ENCODE assay signal across 28 cellular contexts in genomic region chr5:140265845-140266244, GRCh38. TPM values are rescaled to one million over a fixed set of nuclear protein-coding genes. Genes with fewer than 3 reads are reported as not detected.
DNase-seq lines count a peak whose midpoint lies in the region; ATAC-seq and TF ChIP-seq lines count a peak whose summit lies in the region.
"Had no signal": no experiment of that assay in that cellular context is flagged by ENCODE, and none has a peak within 500 bp of the region (broad histone marks: within the 10 kb centered on the region; RNA-seq: fewer than 3 reads in every experiment).

No MANE protein-coding gene starts in this region.

- no peak overlapping the region for H2AK5ac ChIP-seq in trophoblast cell (ENCODE audit: low read length)

- H3K4me3 Mint-ChIP-seq in activated naive CD4-positive, alpha-beta T cell treated with anti-CD3 and anti-CD28 coated beads, Interleukin-2, amount 10 ng/mL, durations not matched to agents 7 days and 5 days, result no peak overlapping the region
- no peak overlapping the region for H3K4me3 Mint-ChIP-seq in WTC11
- H3K4me3 Mint-ChIP-seq: CD4-positive, CD25-positive, alpha-beta regulatory T cell; dendritic cell treated with granulocyte-macrophage colony-stimulating factor and Interleukin-4, amounts not matched to agents 40 ng/mL and 50 ng/mL, for 4 days; naive B cell had no signal

- H2AFZ ChIP-seq in trophoblast cell (ENCODE audit: insufficient read depth, low read length, poor library complexity), result no peak overlapping the region
- H2AFZ ChIP-seq: PC-9 had no signal

- H3K27me3 Mint-ChIP-seq in activated naive CD4-positive, alpha-beta T cell treated with anti-CD3 and anti-CD28 coated beads, Interleukin-2, amount 10 ng/mL, durations not matched to agents 7 days and 5 days, result no peaks in the 10 kb centered on the region
- H3K27me3 Mint-ChIP-seq in WTC11 (ENCODE audit: low read depth), result no peaks in the 10 kb centered on the region
- H3K27me3 Mint-ChIP-seq: CD4-positive, CD25-positive, alpha-beta regulatory T cell; dendritic cell treated with granulocyte-macrophage colony-stimulating factor and Interleukin-4, amounts not matched to agents 40 ng/mL and 50 ng/mL, for 4 days; naive B cell had no signal

- peak overlapping the region; percentile 66 for H3K4me2 ChIP-seq in DOHH2 (ENCODE audit: low read length)
- H3K4me2 ChIP-seq in trophoblast cell (ENCODE audit: low read length), result no peak overlapping the region
- H3K4me2 ChIP-seq: PC-9 had no signal

- peaks cover 65% of the 10 kb centered on the region for H3K4me1 Mint-ChIP-seq in activated naive CD4-positive, alpha-beta T cell treated with anti-CD3 and anti-CD28 coated beads, Interleukin-2, amount 10 ng/mL, durations not matched to agents 7 days and 5 days
- H3K4me1 Mint-ChIP-seq in WTC11, result peaks cover 22% of the 10 kb centered on the region

- H3K27ac ChIP-seq in DOHH2 (ENCODE audit: low read depth, low read length) (peak overlapping the region; percentile 87), trophoblast cell (ENCODE audit: low read depth, low read length) (no peak overlapping the region)
- H3K27ac ChIP-seq: HL-60, PC-9, sigmoid colon, uterus, VCaP had no signal

- H2BK5ac ChIP-seq in trophoblast cell (ENCODE audit: low read depth, low read length, poor library complexity), result no peak overlapping the region

- no peak overlapping the region for H3K9ac ChIP-seq in trophoblast cell (ENCODE audit: low read length)

- TF ChIP-seq CTCF in DOHH2 (IDR thresholded peaks at IDR 0.05; ENCODE audit: low read depth, low read length, poor library complexity, severe bottlenecking) (no peak), WTC11 (IDR thresholded peaks at IDR 0.05) (no peak)

- no peaks in the 10 kb centered on the region for H3K79me1 ChIP-seq in trophoblast cell (ENCODE audit: low read length)

- H3K23ac ChIP-seq in trophoblast cell (ENCODE audit: low read length), result no peak overlapping the region

- H3K4me3 ChIP-seq in DOHH2 (ENCODE audit: low read length) (peak overlapping the region; percentile 51; the same call in 1 of the 2 replicates), trophoblast cell (ENCODE audit: low read depth, low read length) (no peak overlapping the region)
- H3K4me3 ChIP-seq: PC-9, sigmoid colon, uterus had no signal

- H3K36me3 Mint-ChIP-seq in activated naive CD4-positive, alpha-beta T cell treated with anti-CD3 and anti-CD28 coated beads, Interleukin-2, amount 10 ng/mL, durations not matched to agents 7 days and 5 days, result peaks cover 41% of the 10 kb centered on the region
- H3K36me3 Mint-ChIP-seq in WTC11, result no peaks in the 10 kb centered on the region

- H2BK12ac ChIP-seq in trophoblast cell (ENCODE audit: low read length), result no peak overlapping the region

- no peaks in the 10 kb centered on the region for H3K9me3 Mint-ChIP-seq in activated naive CD4-positive, alpha-beta T cell treated with anti-CD3 and anti-CD28 coated beads, Interleukin-2, amount 10 ng/mL, durations not matched to agents 7 days and 5 days
- no peaks in the 10 kb centered on the region for H3K9me3 Mint-ChIP-seq in WTC11
- H3K9me3 Mint-ChIP-seq: activated T-cell treated with anti-CD3 and anti-CD28 coated beads, Interleukin-2, amount 50 U/mL, for 72 hours; dendritic cell treated with granulocyte-macrophage colony-stimulating factor and Interleukin-4, amounts not matched to agents 40 ng/mL and 50 ng/mL, for 4 days; naive B cell had no signal

- no peak overlapping the region for H4K91ac ChIP-seq in trophoblast cell (ENCODE audit: low read depth, low read length)

- H3K79me2 ChIP-seq in DOHH2 (ENCODE audit: control insufficient read depth, low read length), result peaks cover 20% of the 10 kb centered on the region
- H3K79me2 ChIP-seq in trophoblast cell (ENCODE audit: control insufficient read depth, insufficient read depth, low read length, poor library complexity), result no peaks in the 10 kb centered on the region

- H3K4ac ChIP-seq in trophoblast cell (ENCODE audit: low read depth, low read length), result peak overlapping the region; percentile 51

- no peak overlapping the region for H2BK120ac ChIP-seq in trophoblast cell (ENCODE audit: insufficient read depth, low read length, poor library complexity)

- CTCF ChIA-PET in activated naive CD4-positive, alpha-beta T cell treated with anti-CD3 and anti-CD28 coated beads, Interleukin-2, amount 10 ng/mL, durations not matched to agents 7 days and 5 days (lab: Charles Lee), result interaction anchor here (0.9 kb wide), 1 partner anchor 21 kb away, joined by 3 read pairs; no protein-coding TSS in a partner anchor
- CTCF ChIA-PET in WTC11 (lab: Charles Lee), result interaction anchor here (0.6 to 2.5 kb wide), 3 partner anchors 39 to 93 kb away, joined by 3 to 14 read pairs (median 4); partner anchors contain the start of gene HBEGF

- no peak overlapping the region for H3K14ac ChIP-seq in trophoblast cell (ENCODE audit: low read length)

- POLR2A ChIA-PET in WTC11 (lab: Charles Lee), result interaction anchor here (0.5 kb wide), 1 partner anchor 240 kb away, joined by 4 read pairs; no protein-coding TSS in a partner anchor

- WGBS in trophoblast cell (ENCODE audit: extremely low coverage, insufficient coverage, insufficient read length), result no CpG with 5 or more reads among the region's 1 CpG

- H4K20me1 ChIP-seq in DOHH2 (ENCODE audit: control insufficient read depth, insufficient read depth, low read depth, low read length), result no peaks in the 10 kb centered on the region

- H3K4me1 ChIP-seq in DOHH2 (ENCODE audit: control insufficient read depth, low read length), result peaks cover 36% of the 10 kb centered on the region
- peaks cover 2% of the 10 kb centered on the region in 2 experiments for H3K4me1 ChIP-seq in trophoblast cell (ENCODE audit: control insufficient read depth in 1 of 2, insufficient read depth in 2 of 2, low read length in 2 of 2)

- H3K36me3 ChIP-seq in DOHH2 (ENCODE audit: control insufficient read depth, low read length) (peaks cover 11% of the 10 kb centered on the region), trophoblast cell (ENCODE audit: control insufficient read depth in 1 of 2, insufficient read depth in 2 of 2, low read length in 2 of 2) (peaks cover 2% of the 10 kb centered on the region in 2 experiments)
- H3K36me3 ChIP-seq: sigmoid colon, uterus had no signal

- no peak for ATAC-seq in WTC11
- ATAC-seq: activated T-cell treated with anti-CD3 and anti-CD28 coated beads, Interleukin-2, amount 50 U/mL, for 72 hours; HepG2 had no signal

- no peak for DNase-seq in activated naive CD4-positive, alpha-beta T cell treated with anti-CD3 and anti-CD28 coated beads, Interleukin-2, amount 10 ng/mL, durations not matched to agents 7 days and 5 days
- DNase-seq in activated naive CD4-positive, alpha-beta T cell (lab: John Stamatoyannopoulos, UW), result no peak
- DNase-seq in WTC11 (ENCODE audit: low spot score), result no peak
- no peak for DNase-seq in trophoblast cell
- DNase-seq in EL, result no peak
- DNase-seq in NCI-H526 treated with DMSO at 0.1 percent for 48 hours (lab: John Stamatoyannopoulos, UW), result no peak
- DNase-seq in AML-193 (lab: John Stamatoyannopoulos, UW), result no peak
- DNase-seq: activated T-cell treated with anti-CD3 and anti-CD28 coated beads, Interleukin-2, amount 50 U/mL, for 72 hours; CD4-positive, CD25-positive, alpha-beta regulatory T cell; H7; mesendoderm; naive B cell; NCI-H1092 treated with DMSO at 0.1 percent for 48 hours; NCI-H2029 treated with DMSO at 0.1 percent for 48 hours; NCI-H226; NCI-H82; PC-9; SHP77 treated with DMSO at 0.1 percent for 48 hours; sigmoid colon; stimulated activated CD4-positive, alpha-beta T cell treated with anti-CD3 and anti-CD28 coated beads, Interleukin-15, amount 100 ng/mL, for 24 hours; stimulated activated CD8-positive, alpha-beta memory T cell treated with anti-CD3 and anti-CD28 coated beads, Interleukin-4, amount 100 ng/mL, for 48 hours; substantia nigra; uterus had no signal

- no peak overlapping the region for H4K12ac ChIP-seq in trophoblast cell (ENCODE audit: low read depth, low read length)

- H3F3A ChIP-seq in DOHH2 (ENCODE audit: control insufficient read depth, insufficient read depth), result peaks cover 18% of the 10 kb centered on the region

- H3K9me2 ChIP-seq in DOHH2 (replicated peaks; ENCODE audit: control insufficient read depth, low read length), result no peaks in the 10 kb centered on the region

- H3K27ac Mint-ChIP-seq in activated naive CD4-positive, alpha-beta T cell treated with anti-CD3 and anti-CD28 coated beads, Interleukin-2, amount 10 ng/mL, durations not matched to agents 7 days and 5 days, result peak overlapping the region; percentile 86
- H3K27ac Mint-ChIP-seq in WTC11, result peak overlapping the region; percentile 80
- H3K27ac Mint-ChIP-seq: dendritic cell treated with granulocyte-macrophage colony-stimulating factor and Interleukin-4, amounts not matched to agents 40 ng/mL and 50 ng/mL, for 4 days had no signal

- H3K9me3 ChIP-seq in DOHH2 (ENCODE audit: control insufficient read depth, insufficient read depth, low read length), result no peaks in the 10 kb centered on the region
- H3K9me3 ChIP-seq in trophoblast cell (ENCODE audit: insufficient read depth, low read depth, low read length), result no peaks in the 10 kb centered on the region
- H3K9me3 ChIP-seq: sigmoid colon, uterus had no signal

- H4K8ac ChIP-seq in trophoblast cell (ENCODE audit: low read depth, low read length), result no peak overlapping the region

- H3K18ac ChIP-seq in trophoblast cell (ENCODE audit: low read length), result no peak overlapping the region

- H3K27me3 ChIP-seq in DOHH2 (ENCODE audit: control insufficient read depth, low read length) (no peaks in the 10 kb centered on the region), trophoblast cell (ENCODE audit: insufficient read depth, low read length) (no peaks in the 10 kb centered on the region)
- H3K27me3 ChIP-seq: sigmoid colon, uterus had no signal

TF ChIP-seq in WTC11, 78 proteins besides CTCF, POLR2A, EP300 and RAD21 (continues in another document):
- TF ChIP-seq GABPB1 (CRISPR knock-in tag; IDR thresholded peaks at IDR 0.05) (no peak), ZNF423 (CRISPR knock-in tag; IDR thresholded peaks at IDR 0.05) (no peak), SOX15 (CRISPR knock-in tag; IDR thresholded peaks at IDR 0.05) (no peak)

RNA-seq across cellular contexts. Expression of gene PFDN1, which starts 37.1 kb away (rescaled TPM):
- total RNA-seq in WTC11 (2021), result 44.1 to 46.4 TPM (median 46.2 TPM) in 3 replicates
- 210 and 218 TPM in 2 replicates for polyA plus RNA-seq in trophoblast cell (2013)
